12 cellular contexts compared by ENCODE assay signal in genomic region chr15:73935547-73935946, GRCh38. TPM values are rescaled to one million over a fixed set of nuclear protein-coding genes. Genes with fewer than 3 reads are reported as not detected.
DNase-seq lines count a peak whose midpoint lies in the region; ATAC-seq and TF ChIP-seq lines count a peak whose summit lies in the region.
"Had no signal": no experiment of that assay in that cellular context is flagged by ENCODE, and none has a peak within 500 bp of the region (broad histone marks: within the 10 kb centered on the region; RNA-seq: fewer than 3 reads in every experiment).

No MANE protein-coding gene starts in this region.

- ATAC-seq in GM23338 (peak; percentile 45), sciatic nerve (no peak)

- H2AFZ ChIP-seq in GM23338 = no peak overlapping the region

- no peak overlapping the region for H3K27ac ChIP-seq in GM23338 (ENCODE audit: low read depth)

- H4K20me1 ChIP-seq in GM23338 (replicated peaks; ENCODE audit: insufficient read depth) = no peaks in the 10 kb centered on the region

- H3K36me3 Mint-ChIP-seq in GM23338 (ENCODE audit: low read depth) = no peaks in the 10 kb centered on the region
- H3K36me3 Mint-ChIP-seq in neural crest cell (ENCODE audit: low read depth) = no peaks in the 10 kb centered on the region
- H3K36me3 Mint-ChIP-seq: CD14-positive monocyte had no signal

- H3K27ac Mint-ChIP-seq in GM23338 = peak overlapping the region; percentile 52; the same call in 1 of the 2 replicates
- peak overlapping the region; percentile 81 for H3K27ac Mint-ChIP-seq in neural crest cell (ENCODE audit: unreplicated experiment)
- H3K27ac Mint-ChIP-seq: CD14-positive monocyte had no signal

- H3K27me3 ChIP-seq in GM23338 (ENCODE audit: insufficient read depth) = no peaks in the 10 kb centered on the region

- H3K9me3 Mint-ChIP-seq in GM23338 (no peaks in the 10 kb centered on the region), neural crest cell (no peaks in the 10 kb centered on the region)
- H3K9me3 Mint-ChIP-seq: CD14-positive monocyte had no signal

- no peaks in the 10 kb centered on the region for H3K79me2 ChIP-seq in GM23338 (replicated peaks; ENCODE audit: insufficient read depth)

- TF ChIP-seq CTCF in GM23338 (conservative IDR thresholded peaks at IDR 0.05; ENCODE audit: low read depth in 2 of 2) = no peak
- TF ChIP-seq CTCF in choroid plexus epithelial cell (conservative IDR thresholded peaks at IDR 0.05; ENCODE audit: low read depth, low read length) = no peak
- TF ChIP-seq CTCF in neural crest cell (conservative IDR thresholded peaks at IDR 0.05) = no peak

- no peaks in the 10 kb centered on the region for H3F3A ChIP-seq in GM23338 (replicated peaks; ENCODE audit: low read depth)

- H3K9me2 ChIP-seq in GM23338 (ENCODE audit: insufficient read depth) = no peaks in the 10 kb centered on the region

- no peak overlapping the region for H3K4me2 ChIP-seq in GM23338

- H3K4me3 Mint-ChIP-seq in GM23338 (no peak overlapping the region; the same call in 2 of the 3 replicates), neural crest cell (no peak overlapping the region)
- H3K4me3 Mint-ChIP-seq: CD14-positive monocyte had no signal

- in situ Hi-C loops in G401 (cut with HindIII; ENCODE audit: low sequenced_read_pairs) = no loop called here

- H3K27me3 Mint-ChIP-seq in GM23338 (ENCODE audit: insufficient read depth, low read depth, poor library complexity) (peaks cover 8% of the 10 kb centered on the region), neural crest cell (ENCODE audit: low read depth) (no peaks in the 10 kb centered on the region)

- H3K4me3 ChIP-seq in GM23338 (no peak overlapping the region), choroid plexus epithelial cell (ENCODE audit: low read depth, low read length) (no peak overlapping the region)

- no peaks in the 10 kb centered on the region for H3K36me3 ChIP-seq in GM23338 (ENCODE audit: insufficient read depth)

- intact Hi-C loops in sciatic nerve (cut with DNase I) = no loop called here

- H3K4me1 ChIP-seq in GM23338 (ENCODE audit: insufficient read depth) = no peaks in the 10 kb centered on the region; the same call in 1 of the 2 replicates

- H3K4me1 Mint-ChIP-seq in GM23338 = peaks cover 22% of the 10 kb centered on the region
- peaks cover 41% of the 10 kb centered on the region for H3K4me1 Mint-ChIP-seq in neural crest cell
- H3K4me1 Mint-ChIP-seq: CD14-positive monocyte had no signal

- DNase-seq in GM23338 (ENCODE audit: low spot score) = no peak
- DNase-seq in NCI-H524 treated with DMSO at 0.1 percent for 48 hours (lab: John Stamatoyannopoulos, UW) = peak; percentile 29
- DNase-seq in choroid plexus epithelial cell (ENCODE audit: low read depth) = peak; percentile 55
- no peak for DNase-seq in neural crest cell (ENCODE audit: low read depth, low spot score)
- DNase-seq in G401 (ENCODE audit: low spot score) = no peak
- DNase-seq in sciatic nerve (ENCODE audit: low spot score) = no peak
- DNase-seq in effector CD8-positive, alpha-beta T cell (lab: John Stamatoyannopoulos, UW) = no peak
- DNase-seq in NCI-H1436 (lab: John Stamatoyannopoulos, UW) = no peak
- DNase-seq: activated CD4-positive, alpha-beta T cell treated with anti-CD3 and anti-CD28 coated beads for 1 hour; GDM1; NCI-H1694 treated with DMSO at 0.1 percent for 48 hours had no signal

TF ChIP-seq in GM23338, 12 proteins besides CTCF, POLR2A, EP300 and RAD21 (continues in another document):
- no peak for TF ChIP-seq POLR2AphosphoS5 (IDR thresholded peaks at IDR 0.05; ENCODE audit: low read depth)
- no peak for TF ChIP-seq JUNB (IDR thresholded peaks at IDR 0.05; ENCODE audit: unreplicated experiment)
- TF ChIP-seq CREB1 (CRISPR knock-in tag; IDR thresholded peaks at IDR 0.05; ENCODE audit: low read depth) = no peak
- no peak for TF ChIP-seq EZH2 (IDR thresholded peaks at IDR 0.05; ENCODE audit: low read depth, unreplicated experiment)
- no peak for TF ChIP-seq ZNF331 (CRISPR knock-in tag; IDR thresholded peaks at IDR 0.05; ENCODE audit: low read depth)
- no peak for TF ChIP-seq ZNF114 (CRISPR knock-in tag; IDR thresholded peaks at IDR 0.05)
- no peak for TF ChIP-seq EZH2phosphoT487 (IDR thresholded peaks at IDR 0.05; ENCODE audit: unreplicated experiment)
- no peak for TF ChIP-seq ETS1 (IDR thresholded peaks at IDR 0.05)
- TF ChIP-seq STAT1 (IDR thresholded peaks at IDR 0.05; ENCODE audit: unreplicated experiment) = no peak
- no peak for TF ChIP-seq NANOG (IDR thresholded peaks at IDR 0.05; ENCODE audit: borderline replicate concordance)
- no peak for TF ChIP-seq REST (IDR thresholded peaks at IDR 0.05; ENCODE audit: unreplicated experiment)

RNA-seq across cellular contexts. Expression of gene LOXL1, which starts 9.3 kb away (rescaled TPM):
- total RNA-seq in GM23338 (2014; rRNA removed; shearing (Covaris generic)) = 6.8 and 10.8 TPM in 2 replicates
- 6.9 and 10.3 TPM in 2 replicates for polyA plus RNA-seq in GM23338 (2016; fragmentation: Nextera tagmentation; extraction: Ambion mirVana)
- 17.3 and 19.9 TPM in 2 replicates for total RNA-seq in neural crest cell
- total RNA-seq in G401 (2014; rRNA removed; shearing (Covaris generic)) = 77.4 and 117 TPM in 2 replicates
- 16.6 TPM for total RNA-seq in sciatic nerve

RNA-seq across cellular contexts. Expression of gene STOML1, which starts 56.5 kb away (rescaled TPM):
- total RNA-seq in GM23338 (2014; rRNA removed; shearing (Covaris generic)) = 2.4 and 2.7 TPM in 2 replicates
- polyA plus RNA-seq in GM23338 (2016; fragmentation: Nextera tagmentation; extraction: Ambion mirVana) = 1.5 and 2.3 TPM in 2 replicates
- total RNA-seq in neural crest cell = 8.7 and 9.7 TPM in 2 replicates
- 6.0 and 13.0 TPM in 2 replicates for total RNA-seq in G401 (2014; rRNA removed; shearing (Covaris generic))
- 15.2 TPM for total RNA-seq in sciatic nerve

RNA-seq across cellular contexts. Expression of gene PML, which starts 59.0 kb away (rescaled TPM):
- total RNA-seq in GM23338 (2014; rRNA removed; shearing (Covaris generic)) = 73.1 and 85.3 TPM in 2 replicates
- polyA plus RNA-seq in GM23338 (2016; fragmentation: Nextera tagmentation; extraction: Ambion mirVana) = 18.9 and 19.0 TPM in 2 replicates
- 30.6 and 38.0 TPM in 2 replicates for total RNA-seq in neural crest cell
- 5.8 and 8.7 TPM in 2 replicates for total RNA-seq in G401 (2014; rRNA removed; shearing (Covaris generic))
- total RNA-seq in sciatic nerve = 86.6 TPM

Comparison
In these comparisons a context has a peak if more than half of its experiments do, and no peak if none do; other contexts are left out.
1. DNase-seq: peak in NCI-H524 treated with DMSO at 0.1 percent for 48 hours (single experiment) and choroid plexus epithelial cell (single experiment); none in GM23338 (single experiment), neural crest cell (single experiment), G401 (single experiment), sciatic nerve (single experiment), effector CD8-positive, alpha-beta T cell (single experiment) and NCI-H1436 (single experiment).